ENCODE assay signal across 22 cellular contexts in genomic region chr2:7866104-7866503, GRCh38.
DNase-seq lines count a peak whose midpoint lies in the region; ATAC-seq, FAIRE-seq and TF ChIP-seq lines count a peak whose summit lies in the region.
"Had no signal": no experiment of that assay in that cellular context is flagged by ENCODE, and none has a peak within 500 bp of the region (broad histone marks: within the 10 kb centered on the region; RNA-seq: fewer than 3 reads in every experiment).

No MANE protein-coding gene starts in this region.

- no peaks in the 10 kb centered on the region for H3K36me3 ChIP-seq in endodermal cell (ENCODE audit: control insufficient read depth, insufficient read depth, low read length)
- H3K36me3 ChIP-seq: BLaER1 treated with 17β-estradiol and CSF1 and Interleukin-3, amounts not matched to agents 10 nM and 100 nM had no signal

- peaks cover 19% of the 10 kb centered on the region for H3K4me1 Mint-ChIP-seq in endodermal cell
- H3K4me1 Mint-ChIP-seq: B cell had no signal

- H3K9me3 ChIP-seq in endodermal cell (ENCODE audit: control insufficient read depth, low read length), result no peaks in the 10 kb centered on the region
- H3K9me3 ChIP-seq: A549; BLaER1 treated with 17β-estradiol and CSF1 and Interleukin-3, amounts not matched to agents 10 nM and 100 nM; Caco-2 had no signal

- no peaks in the 10 kb centered on the region for H3K9me3 Mint-ChIP-seq in endodermal cell
- H3K9me3 Mint-ChIP-seq: CD4-positive, alpha-beta T cell; CD8-positive, alpha-beta T cell had no signal

- no peak for ATAC-seq in HG02610 (IDR thresholded peaks at IDR 0.05; ENCODE audit: unreplicated experiment)
- ATAC-seq: A549; CD8-positive, alpha-beta T cell had no signal

- TF ChIP-seq CTCF in endodermal cell (conservative IDR thresholded peaks at IDR 0.05), result no peak

- WGBS in endodermal cell (ENCODE audit: insufficient coverage in 1 of 2, insufficient read length in 1 of 2), 2 experiments, result 93 to 100% methylated on average over 2 to 3 of the region's 3 CpGs

- no peak overlapping the region for H3K27ac Mint-ChIP-seq in endodermal cell
- H3K27ac Mint-ChIP-seq: B cell; CD4-positive, alpha-beta T cell; CD8-positive, alpha-beta T cell had no signal

- H3K4me3 Mint-ChIP-seq in endodermal cell, result no peak overlapping the region
- H3K4me3 Mint-ChIP-seq: B cell; CD4-positive, alpha-beta T cell; CD8-positive, alpha-beta T cell had no signal

- H3K4me3 ChIP-seq in endodermal cell (ENCODE audit: low read length), result no peak overlapping the region
- H3K4me3 ChIP-seq: A549; BLaER1 treated with 17β-estradiol and CSF1 and Interleukin-3, amounts not matched to agents 10 nM and 100 nM; GM12878 had no signal

- peaks cover 9% of the 10 kb centered on the region for H3K4me1 ChIP-seq in endodermal cell (ENCODE audit: control insufficient read depth, insufficient read depth, low read length)
- H3K4me1 ChIP-seq: A549, Caco-2 had no signal

- FAIRE-seq in islet of Langerhans (lab: Jason Lieb, UNC), result peak; percentile 21
- FAIRE-seq: A549, D721Med, GM12892, GM18507 had no signal

- H3K9ac ChIP-seq in endodermal cell (ENCODE audit: extremely low read depth, low read length, poor library complexity, severe bottlenecking), result no peak overlapping the region
- H3K9ac ChIP-seq: BLaER1 treated with 17β-estradiol and CSF1 and Interleukin-3, amounts not matched to agents 10 nM and 100 nM had no signal

- peaks cover 18% of the 10 kb centered on the region for H3K27me3 Mint-ChIP-seq in endodermal cell (ENCODE audit: insufficient read depth)
- H3K27me3 Mint-ChIP-seq: CD4-positive, alpha-beta T cell had no signal

- peaks cover 5% of the 10 kb centered on the region for H3K36me3 Mint-ChIP-seq in endodermal cell (ENCODE audit: low read depth)
- H3K36me3 Mint-ChIP-seq: CD8-positive, alpha-beta T cell had no signal

- DNase-seq in DMS 273 (lab: John Stamatoyannopoulos, UW; ENCODE audit: unreplicated experiment) (peak; percentile 28), DMS 273 treated with DMSO at 0.1 percent for 48 hours (lab: John Stamatoyannopoulos, UW) (no peak), endodermal cell (peak; percentile 9), epidermal melanocyte (ENCODE audit: insufficient read length, low spot score) (no peak), NCI-H526 (lab: John Stamatoyannopoulos, UW) (no peak)
- DNase-seq: Caco-2; Calu3; CD4-positive, alpha-beta T cell; CD8-positive, alpha-beta T cell; DMS79 treated with DMSO at 0.1 percent for 48 hours; GDM1 had no signal

- no peak overlapping the region for H3K27ac ChIP-seq in endodermal cell (ENCODE audit: low read depth, low read length)
- H3K27ac ChIP-seq: 22Rv1, A549, C4-2B had no signal

- H3K27me3 ChIP-seq in endodermal cell (ENCODE audit: control insufficient read depth, insufficient read depth, low read length, poor library complexity, severe bottlenecking), result peaks cover 34% of the 10 kb centered on the region
- H3K27me3 ChIP-seq: BLaER1 treated with 17β-estradiol and CSF1 and Interleukin-3, amounts not matched to agents 10 nM and 100 nM had no signal

Comparison
In these comparisons a context has a peak if more than half of its experiments do, and no peak if none do; other contexts are left out.
1. DNase-seq: peak in DMS 273 (single experiment) and endodermal cell (single experiment); none in DMS 273 treated with DMSO at 0.1 percent for 48 hours (single experiment), epidermal melanocyte (single experiment) and NCI-H526 (0 of 2).